ENCODE assay signal across 8 cellular contexts in the genomic region with DNA sequence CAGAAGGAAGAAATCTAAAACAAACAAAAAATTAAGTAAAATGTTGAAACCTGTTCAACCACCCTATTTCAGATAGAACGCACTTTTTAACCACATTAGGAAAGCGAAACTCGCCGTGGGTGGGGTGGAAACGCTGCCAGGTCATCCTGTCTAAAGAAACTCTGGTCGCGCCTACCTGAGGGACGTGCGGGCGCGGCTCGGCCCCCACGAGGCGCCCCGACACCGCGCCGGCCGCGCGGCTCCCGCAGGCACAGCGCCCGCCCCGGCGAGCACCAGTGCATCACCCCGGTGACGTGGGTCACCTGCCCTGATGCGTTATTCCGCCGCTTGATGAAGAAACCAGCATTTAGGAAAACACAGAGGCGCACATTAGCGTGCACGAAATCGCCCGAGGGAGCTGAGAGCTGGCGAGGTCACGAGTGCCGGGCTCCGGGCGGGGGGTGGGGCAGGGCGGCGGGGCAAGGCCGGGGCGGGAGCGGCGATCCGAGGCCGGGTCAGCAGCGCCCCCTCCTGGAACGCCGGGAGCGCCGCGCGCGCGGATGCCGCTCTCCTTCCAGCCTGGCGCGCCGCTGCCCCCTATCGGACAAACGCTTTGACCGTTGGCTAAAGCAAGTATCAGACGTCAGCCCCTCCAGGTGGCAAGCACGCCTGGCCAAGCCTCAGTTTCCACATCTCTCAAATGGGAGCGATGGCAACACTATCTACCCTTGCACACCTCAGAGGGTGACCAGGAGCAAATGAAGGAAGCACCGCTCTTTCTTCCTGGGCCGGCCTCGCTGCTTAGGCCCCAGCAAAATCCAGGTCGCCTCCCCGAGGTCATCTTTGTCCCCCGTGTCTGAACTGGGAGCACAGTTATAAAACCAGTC.
DNase-seq lines count a peak whose midpoint lies in the region; ATAC-seq lines count a peak whose summit lies in the region.

No MANE protein-coding gene starts in this region.

- DNase-seq in ACHN (peak; percentile 84), NCI-H345 treated with DMSO at 0.1 percent for 48 hours (lab: John Stamatoyannopoulos, UW; ENCODE audit: unreplicated experiment) (peak; percentile 84), cerebellar nuclear complex (lab: John Stamatoyannopoulos, UW) (peak; percentile 38 to 42), kidney glomerular epithelial cell (lab: John Stamatoyannopoulos, UW) (peak; percentile 86)
- peak; percentile 99 for DNase-seq in activated CD4-positive, CD25-positive, alpha-beta regulatory T cell treated with anti-CD3 and anti-CD28 coated beads, Interleukin-2, amount 50 U/mL, for 72 hours
- peak; percentile 96 for DNase-seq in stimulated activated CD4-positive, alpha-beta T cell treated with anti-CD3 and anti-CD28 coated beads, Interleukin-15, amount 100 ng/mL, for 24 hours

- in situ Hi-C loops in ACHN (cut with HindIII; ENCODE audit: low pct_ligation_motif_present, low pct_unique_long_range_greater_than_20kb, low sequenced_read_pairs): no loop called here

- ATAC-seq in GM18868 (IDR thresholded peaks at IDR 0.05; ENCODE audit: unreplicated experiment) (peak; percentile 74), HG03159 (IDR thresholded peaks at IDR 0.05; ENCODE audit: unreplicated experiment) (peak; percentile 76)

Comparison
In these comparisons a context has a peak if more than half of its experiments do, and no peak if none do; other contexts are left out.
1. Peak in every context shown above with its lines: DNase-seq and ATAC-seq.
2. DNase-seq: peak in every context shown above with its lines; median percentile 99 in activated CD4-positive, CD25-positive, alpha-beta regulatory T cell treated with anti-CD3 and anti-CD28 coated beads, Interleukin-2, amount 50 U/mL, for 72 hours; 96 in stimulated activated CD4-positive, alpha-beta T cell treated with anti-CD3 and anti-CD28 coated beads, Interleukin-15, amount 100 ng/mL, for 24 hours; 86 in kidney glomerular epithelial cell; 84 in ACHN; 84 in NCI-H345 treated with DMSO at 0.1 percent for 48 hours; 40 in cerebellar nuclear complex.